7 cellular contexts compared by ENCODE assay signal in the genomic region with DNA sequence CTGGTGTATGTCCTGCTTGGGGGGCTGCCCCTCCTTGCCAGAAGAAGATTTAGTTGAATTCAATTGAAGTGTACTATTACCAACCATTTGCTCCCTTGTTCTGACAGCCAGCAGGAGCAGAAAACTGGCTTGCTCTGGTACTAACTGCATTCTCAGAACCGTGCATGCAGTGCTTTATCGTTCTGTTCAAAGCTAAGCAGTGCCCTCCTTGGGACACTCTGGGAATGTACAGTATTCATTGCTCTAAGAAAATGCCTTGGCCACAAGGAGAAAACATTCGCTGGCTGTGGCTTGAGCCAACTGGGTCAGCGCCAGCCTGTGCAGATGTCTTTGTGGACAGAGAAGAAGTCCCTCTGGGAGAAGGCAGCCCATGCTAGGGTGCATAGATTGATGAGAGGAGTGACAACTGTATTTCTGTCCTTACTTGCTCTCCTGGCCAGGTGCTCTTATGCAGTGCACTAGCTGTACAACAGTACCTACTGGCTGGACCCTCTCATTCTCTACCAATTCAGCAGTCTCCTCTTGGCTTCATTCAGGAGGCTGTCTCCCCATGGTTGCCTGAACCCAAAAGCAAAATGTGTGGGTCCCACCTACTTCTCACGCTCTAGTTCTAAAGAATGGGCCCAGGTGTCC.
A peak's percentile ranks its signal among the peaks of the same experiment; 100 is the strongest.
DNase-seq lines count a peak whose midpoint lies in the region; ATAC-seq and TF ChIP-seq lines count a peak whose summit lies in the region.

No MANE protein-coding gene starts in this region.

- DNase-seq in NCI-H187 treated with DMSO at 0.1 percent for 48 hours (lab: John Stamatoyannopoulos, UW) (peak; percentile 46), amygdala (lab: John Stamatoyannopoulos, UW) (peak in 51 of 56 donors; percentile 11 to 91 (median 61)), right atrium auricular region (ENCODE audit: low spot score) (no peak), retinal pigment epithelial cell (ENCODE audit: low read depth) (no peak), GM13976 (ENCODE audit: low spot score) (no peak)

- H3K4me3 ChIP-seq in GM12875 (ENCODE audit: low read depth, low read length): no peak overlapping the region
- no peak overlapping the region for H3K4me3 ChIP-seq in right atrium auricular region
- no peak overlapping the region for H3K4me3 ChIP-seq in retinal pigment epithelial cell (ENCODE audit: low read length)

- H3K27me3 ChIP-seq in right atrium auricular region: no peaks in the 10 kb centered on the region

- no peak overlapping the region for H3K27ac ChIP-seq in right atrium auricular region

- H3K36me3 ChIP-seq in right atrium auricular region: no peaks in the 10 kb centered on the region

- ATAC-seq in HG02763 (IDR thresholded peaks at IDR 0.05; ENCODE audit: unreplicated experiment): no peak

- TF ChIP-seq CTCF in GM12875 (IDR thresholded peaks at IDR 0.05; ENCODE audit: borderline replicate concordance, insufficient read depth, low read depth, low read length): peak; percentile 9; the same call in 1 of the 2 replicates
- peak; percentile 13 to 69 for TF ChIP-seq CTCF in right atrium auricular region (IDR thresholded peaks at IDR 0.05)
- TF ChIP-seq CTCF in retinal pigment epithelial cell (conservative IDR thresholded peaks at IDR 0.05; ENCODE audit: low read depth, low read length): peak; percentile 77
- TF ChIP-seq CTCF in GM13976 (IDR thresholded peaks at IDR 0.05; ENCODE audit: borderline replicate concordance, control extremely low read depth, extremely low read depth, insufficient read depth, missing control alignments): no peak

- in situ Hi-C loops in GM13976 (cut with MboI; ENCODE audit: low sequenced_read_pairs, unreplicated experiment): loop anchor here (25.0 kb wide), 1 partner anchor 1625 kb away; no protein-coding TSS in a partner anchor

- no peaks in the 10 kb centered on the region for H3K9me3 ChIP-seq in right atrium auricular region

- peaks cover 0 to 19% of the 10 kb centered on the region in 2 donors for H3K4me1 ChIP-seq in right atrium auricular region

Comparison
In these comparisons a context has a peak if more than half of its experiments do, and no peak if none do; other contexts are left out.
1. DNase-seq: peak in NCI-H187 treated with DMSO at 0.1 percent for 48 hours (single experiment) and amygdala (51 of 56); none in right atrium auricular region (single experiment), retinal pigment epithelial cell (single experiment) and GM13976 (single experiment).